8 cellular contexts compared by ENCODE assay signal in genomic region chr10:100528885-100529472, GRCh38. TPM values are rescaled to one million over a fixed set of nuclear protein-coding genes. Genes with fewer than 3 reads are reported as not detected.
DNase-seq lines count a peak whose midpoint lies in the region.

No MANE protein-coding gene starts in this region.

- DNase-seq in DMS53 (lab: John Stamatoyannopoulos, UW) (peak; percentile 21), DMS53 treated with DMSO at 0.1 percent for 48 hours (lab: John Stamatoyannopoulos, UW; ENCODE audit: unreplicated experiment) (no peak), NCI-H2171 (lab: John Stamatoyannopoulos, UW) (peak; percentile 67), dermis blood vessel endothelial cell (peak; percentile 40), myocyte (ENCODE audit: low read depth) (peak; percentile 34), HuH-7.5 (ENCODE audit: low spot score) (no peak), SIG-M5 (lab: John Stamatoyannopoulos, UW) (no peak), iPS-NIHi7 (ENCODE audit: extremely low spot score) (no peak)

RNA-seq across cellular contexts. Expression of gene NDUFB8, which starts 0.7 kb away (rescaled TPM):
- total RNA-seq in dermis blood vessel endothelial cell (113 and 116 TPM in 2 replicates), myocyte (145 and 161 TPM in 2 replicates)
- polyA plus RNA-seq in myocyte (2012) = 215 TPM

RNA-seq across cellular contexts. Expression of gene HIF1AN, which starts 6.8 kb away (rescaled TPM):
- total RNA-seq in dermis blood vessel endothelial cell = 7.5 and 10.4 TPM in 2 replicates
- 20.9 and 23.9 TPM in 2 replicates for total RNA-seq in myocyte
- 52.4 TPM for polyA plus RNA-seq in myocyte (2012)

RNA-seq across cellular contexts. Expression of gene SEC31B, which starts 9.3 kb away (rescaled TPM):
- total RNA-seq in dermis blood vessel endothelial cell = 1.2 and 5.3 TPM in 2 replicates
- total RNA-seq in myocyte = 4.9 and 6.9 TPM in 2 replicates
- 7.2 TPM for polyA plus RNA-seq in myocyte (2012)

Comparison
In these comparisons a context has a peak if more than half of its experiments do, and no peak if none do; other contexts are left out.
1. DNase-seq: peak in DMS53 (single experiment), NCI-H2171 (single experiment), dermis blood vessel endothelial cell (single experiment) and myocyte (single experiment); none in DMS53 treated with DMSO at 0.1 percent for 48 hours (single experiment), HuH-7.5 (single experiment), SIG-M5 (single experiment) and iPS-NIHi7 (single experiment).